38 cellular contexts compared by ENCODE assay signal in the genomic region with DNA sequence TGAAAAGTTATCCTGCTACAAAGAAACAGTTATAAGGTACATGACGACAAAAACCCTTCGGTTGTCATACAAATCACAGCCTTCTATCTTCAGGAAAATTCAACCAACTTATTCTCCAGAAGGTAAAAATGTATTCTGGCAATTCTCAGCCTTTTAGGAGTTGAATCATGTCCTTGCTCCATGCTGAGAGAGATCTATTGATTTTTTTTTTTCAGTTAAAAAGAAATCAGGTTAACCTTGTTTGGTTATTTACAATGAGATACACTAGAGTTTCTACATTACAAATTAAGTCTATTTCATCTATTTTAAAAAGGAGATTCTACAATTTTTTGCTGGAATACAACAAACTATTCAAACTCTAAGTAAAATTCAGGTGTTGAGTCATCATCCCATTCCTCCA. TPM values are rescaled to one million over a fixed set of nuclear protein-coding genes. Genes with fewer than 3 reads are reported as not detected.
"Had no signal": no experiment of that assay in that cellular context is flagged by ENCODE, and none has a peak within 500 bp of the region (broad histone marks: within the 10 kb centered on the region; RNA-seq: fewer than 3 reads in every experiment).

No MANE protein-coding gene starts in this region.

- H3K9me3 ChIP-seq: ascending aorta, body of pancreas, breast epithelium had no signal

- H3K27ac ChIP-seq: ascending aorta, body of pancreas, brain microvascular endothelial cell, breast epithelium, cardiac muscle cell had no signal

- DNase-seq: activated effector memory CD4-positive, alpha-beta T cell treated with anti-CD3 and anti-CD28 coated beads, Interleukin-2, amount 50 U/mL, for 16 hours; activated effector memory CD4-positive, alpha-beta T cell treated with Interleukin-2 at 50 U/mL for 16 hours; activated gamma-delta T cell; activated gamma-delta T cell treated with Interleukin-2 at 50 U/mL for 16 hours; activated naive CD4-positive, alpha-beta T cell; activated naive CD4-positive, alpha-beta T cell treated with anti-CD3 and anti-CD28 coated beads for 36 hours; activated naive CD4-positive, alpha-beta T cell treated with anti-CD3 and anti-CD28 coated beads, Interleukin-2, amount 10 ng/mL, durations not matched to agents 7 days and 5 days; activated naive CD4-positive, alpha-beta T cell treated with anti-CD3 and anti-CD28 coated beads, Interleukin-2, amount 50 U/mL, for 16 hours; activated naive CD4-positive, alpha-beta T cell treated with Interleukin-2 at 50 U/mL for 16 hours; activated naive CD8-positive, alpha-beta T cell treated with anti-CD3 and anti-CD28 coated beads for 36 hours; activated naive CD8-positive, alpha-beta T cell treated with anti-CD3 and anti-CD28 coated beads, Interleukin-2, amount 10 ng/mL, durations not matched to agents 7 days and 5 days; activated naive CD8-positive, alpha-beta T cell treated with anti-CD3 and anti-CD28 coated beads, Interleukin-2, amount 50 U/mL, for 24 hours; activated T-cell treated with anti-CD3 and anti-CD28 coated beads for 4 hours; activated T-cell treated with anti-CD3 and anti-CD28 coated beads, Interleukin-2, amount 50 U/mL, for 1 hour; activated T-cell treated with anti-CD3 and anti-CD28 coated beads, Interleukin-2, amount 50 U/mL, for 24 hours; activated T-cell treated with anti-CD3 and anti-CD28 coated beads, Interleukin-2, amount 50 U/mL, for 4 hours; activated T-cell treated with anti-CD3 and anti-CD28 coated beads, Interleukin-2, amount 50 U/mL, for 48 hours; activated T-cell treated with anti-CD3 and anti-CD28 coated beads, Interleukin-2, amount 50 U/mL, for 72 hours; amniotic stem cell; amygdala; anterior cingulate cortex; aorta; body of pancreas; brain microvascular endothelial cell; caudate nucleus; central memory CD4-positive, alpha-beta T cell; cerebellar nuclear complex had no signal

- H3K4me3 ChIP-seq: ascending aorta, body of pancreas, breast epithelium, cardiac muscle cell had no signal

- H3K27me3 ChIP-seq: ascending aorta, body of pancreas, brain microvascular endothelial cell, breast epithelium had no signal

- ATAC-seq: activated naive CD4-positive, alpha-beta T cell treated with anti-CD3 and anti-CD28 coated beads, Interleukin-2, amount 50 U/mL, for 72 hours; activated naive CD8-positive, alpha-beta T cell treated with anti-CD3 and anti-CD28 coated beads, Interleukin-2, amount 50 U/mL, for 24 hours; activated T-cell treated with anti-CD3 and anti-CD28 coated beads, Interleukin-2, amount 50 U/mL, for 4 hours; activated T-cell treated with anti-CD3 and anti-CD28 coated beads, Interleukin-2, amount 50 U/mL, for 72 hours; activated T-helper 17 cell treated with anti-CD3 and anti-CD28 coated beads, Interleukin-2, amount 50 U/mL, for 72 hours; body of pancreas had no signal

- FAIRE-seq: astrocyte, bronchial epithelial cell had no signal

- H3K4me1 ChIP-seq: ascending aorta, body of pancreas, breast epithelium had no signal

- H3K36me3 ChIP-seq: ascending aorta, brain microvascular endothelial cell, breast epithelium, cardiac muscle cell had no signal

RNA-seq across cellular contexts. Expression of a gene that starts 45.4 kb away (rescaled TPM):
- total RNA-seq: activated naive CD4-positive, alpha-beta T cell treated with anti-CD3 and anti-CD28 coated beads for 36 hours; activated naive CD4-positive, alpha-beta T cell treated with anti-CD3 and anti-CD28 coated beads, Interleukin-2, amount 50 U/mL, for 72 hours; activated naive CD8-positive, alpha-beta T cell treated with anti-CD3 and anti-CD28 coated beads for 36 hours; activated naive CD8-positive, alpha-beta T cell treated with anti-CD3 and anti-CD28 coated beads, Interleukin-2, amount 10 ng/mL, durations not matched to agents 7 days and 5 days; activated T-cell treated with anti-CD3 and anti-CD28 coated beads, Interleukin-2, amount 50 U/mL, for 72 hours; activated T-helper 1 cell treated with anti-CD3 and anti-CD28 coated beads, Interleukin-12 subunit alpha, Interleukin-12 subunit beta, Interleukin-2, Interleukin-4 antibody, amounts not matched to agents 30 ng/mL and 10 ng/mL and 1 ng/mL, durations not matched to agents 14 hours and 24 hours and 36 hours; activated T-helper 17 cell treated with anti-CD3 and anti-CD28 coated beads, Interleukin-2, amount 50 U/mL, for 72 hours; activated T-helper 2 cell treated with anti-CD3 and anti-CD28 coated beads, Interferon-gamma antibody, Interleukin-2, Interleukin-4, amounts not matched to agents 10 μg/mL and 5 μg/mL and 100 μg/mL, durations not matched to agents 14 hours and 24 hours and 36 hours; ascending aorta; astrocyte; body of pancreas; cardiac muscle cell; cerebellum; chondrocyte had no signal
- polyA plus RNA-seq: aorta, cardiac muscle cell had no signal
